14 cellular contexts compared by ENCODE assay signal in genomic region chr1:248842781-248843331, GRCh38. TPM values are rescaled to one million over a fixed set of nuclear protein-coding genes. Genes with fewer than 3 reads are reported as not detected.
A peak's percentile ranks its signal among the peaks of the same experiment; 100 is the strongest.
DNase-seq lines count a peak whose midpoint lies in the region; ATAC-seq and TF ChIP-seq lines count a peak whose summit lies in the region.
"Had no signal": no experiment of that assay in that cellular context is flagged by ENCODE, and none has a peak within 500 bp of the region (broad histone marks: within the 10 kb centered on the region; RNA-seq: fewer than 3 reads in every experiment).

No MANE protein-coding gene starts in this region.

- no peak for TF ChIP-seq CTCF in A673 (conservative IDR thresholded peaks at IDR 0.05; ENCODE audit: low read depth, low read length)
- TF ChIP-seq CTCF in body of pancreas (IDR thresholded peaks at IDR 0.05), result no peak

- no peak for TF ChIP-seq POLR2A in body of pancreas (IDR thresholded peaks at IDR 0.05)

- 84 to 87% methylated on average over 7 to 8 of the region's 8 CpGs for WGBS in body of pancreas, 2 donors

- H3K27ac ChIP-seq in A673 (ENCODE audit: low read depth, low read length, poor library complexity, severe bottlenecking), result peak overlapping the region; percentile 34
- H3K27ac ChIP-seq in body of pancreas, result no peak overlapping the region
- H3K27ac ChIP-seq: C4-2B, VCaP had no signal

- H3K4me1 ChIP-seq in A673 (ENCODE audit: insufficient read depth, low read length, poor library complexity, severe bottlenecking), result peaks cover 4% of the 10 kb centered on the region
- peaks cover 42% of the 10 kb centered on the region for H3K4me1 ChIP-seq in body of pancreas

- no TSS peak for BruUV-seq in A673 (replicated peaks; lab: Mats Ljungman, UMichigan)

- DNase-seq in A673 (ENCODE audit: low spot score), result no peak
- DNase-seq in islet precursor cell, result peak; percentile 47
- DNase-seq in body of pancreas, result no peak
- no peak for DNase-seq in NCI-H146 (lab: John Stamatoyannopoulos, UW)
- DNase-seq in hippocampal formation (lab: John Stamatoyannopoulos, UW), result no peak
- DNase-seq: activated gamma-delta T cell, H9, NCI-H2081, RPMI8226 had no signal

- H3K36me3 ChIP-seq in A673 (ENCODE audit: insufficient read depth, low read length, poor library complexity, severe bottlenecking) (peaks cover 9% of the 10 kb centered on the region), body of pancreas (replicated peaks in 1 of 2; ENCODE audit: insufficient read depth in 1 of 2, low read depth in 2 of 2) (peaks cover 5 to 8% of the 10 kb centered on the region in 2 donors)

- CTCF ChIA-PET in A673 (lab: Charles Lee), result interaction anchor here (0.6 kb wide), 1 partner anchor 16 kb away, joined by 3 read pairs; the partner anchor contains the start of gene ZNF692

- intact Hi-C loops in A673 (cut with micrococcal nuclease; ENCODE audit: unreplicated experiment), result no loop called here
- intact Hi-C loops in body of pancreas (cut with DNase I), result no loop called here

- POLR2A ChIA-PET in A673 (lab: Charles Lee; ENCODE audit: low non-redundant PET), result no interaction called here

- H3K9me3 ChIP-seq in A673 (ENCODE audit: low read depth, low read length, poor library complexity, severe bottlenecking), result no peaks in the 10 kb centered on the region
- H3K9me3 ChIP-seq in body of pancreas, result no peaks in the 10 kb centered on the region

- H3K4me3 ChIP-seq in A673 (ENCODE audit: low read depth, low read length, poor library complexity, severe bottlenecking) (no peak overlapping the region), body of pancreas (no peak overlapping the region)

- no peaks in the 10 kb centered on the region for H3K27me3 ChIP-seq in A673 (replicated peaks; ENCODE audit: insufficient read depth, low read depth, low read length, poor library complexity)
- H3K27me3 ChIP-seq in body of pancreas, result no peaks in the 10 kb centered on the region

- ATAC-seq in GM18909 (IDR thresholded peaks at IDR 0.05; ENCODE audit: poor library complexity, unreplicated experiment), result peak; percentile 21
- ATAC-seq in HG03280 (IDR thresholded peaks at IDR 0.05; ENCODE audit: unreplicated experiment), result peak; percentile 27
- ATAC-seq in body of pancreas, result no peak
- no peak for ATAC-seq in HG03135 (IDR thresholded peaks at IDR 0.05; ENCODE audit: unreplicated experiment)

RNA-seq across cellular contexts. Expression of gene ZNF672, which starts 4.8 kb away (rescaled TPM):
- total RNA-seq in A673 (2021) (21.6 and 24.0 TPM in 2 replicates), body of pancreas (10 to 100 TPM; 18.8 to 27.2 TPM)

RNA-seq across cellular contexts. Expression of gene ZNF692, which starts 16.0 kb away (rescaled TPM):
- total RNA-seq in A673 (2021) (58.6 and 64.5 TPM in 2 replicates), body of pancreas (100 to 1,000 TPM in 1 of 2 donors, 10 to 100 TPM in 1; 35.8 to 128 TPM)

RNA-seq across cellular contexts. Expression of gene SH3BP5L, which starts 17.1 kb away (rescaled TPM):
- total RNA-seq in A673 (2021) (26.7 and 28.6 TPM in 2 replicates), body of pancreas (10 to 100 TPM; 13.7 to 14.8 TPM)

Comparison
In these comparisons a context has a peak if more than half of its experiments do, and no peak if none do; other contexts are left out.
1. ATAC-seq: peak in GM18909 (single experiment) and HG03280 (single experiment); none in body of pancreas (single experiment) and HG03135 (single experiment).